ENCODE assay signal across 1 cellular context in genomic region chrX:1903380-1903935, GRCh38.
A peak's percentile ranks its signal among the peaks of the same experiment; 100 is the strongest.
TF ChIP-seq lines count a peak whose summit lies in the region.

No MANE protein-coding gene starts in this region.

TF ChIP-seq in A549, 52 proteins besides CTCF, POLR2A, EP300 and RAD21 (continued from another document):
- no peak for TF ChIP-seq REST (IDR thresholded peaks at IDR 0.05)
- TF ChIP-seq MYC (IDR thresholded peaks at IDR 0.05; ENCODE audit: borderline replicate concordance, low read length) = no peak
- TF ChIP-seq HEYL (CRISPR knock-in tag; IDR thresholded peaks at IDR 0.05) = no peak
- TF ChIP-seq JUN (IDR thresholded peaks at IDR 0.05) = peak; percentile 77 to 94
- no peak for TF ChIP-seq TFCP2L1 (CRISPR knock-in tag; IDR thresholded peaks at IDR 0.05)
- no peak for TF ChIP-seq NFE2L2 (conservative IDR thresholded peaks at IDR 0.05; ENCODE audit: low read length)
- no peak for TF ChIP-seq RARB (CRISPR knock-in tag; IDR thresholded peaks at IDR 0.05)
- TF ChIP-seq POLR2AphosphoS2 (conservative IDR thresholded peaks at IDR 0.05; ENCODE audit: low read length) = no peak
- TF ChIP-seq GATA3 (IDR thresholded peaks at IDR 0.05; ENCODE audit: borderline replicate concordance) = peak; percentile 90
- no peak for TF ChIP-seq ZSCAN20 (CRISPR knock-in tag; IDR thresholded peaks at IDR 0.05)
- no peak for TF ChIP-seq KDM1A (IDR thresholded peaks at IDR 0.05; ENCODE audit: low read depth)
- no peak for TF ChIP-seq RNF2 (IDR thresholded peaks at IDR 0.05; ENCODE audit: borderline replicate concordance, low read depth)
